ENCODE assay signal across 22 cellular contexts in the genomic region with DNA sequence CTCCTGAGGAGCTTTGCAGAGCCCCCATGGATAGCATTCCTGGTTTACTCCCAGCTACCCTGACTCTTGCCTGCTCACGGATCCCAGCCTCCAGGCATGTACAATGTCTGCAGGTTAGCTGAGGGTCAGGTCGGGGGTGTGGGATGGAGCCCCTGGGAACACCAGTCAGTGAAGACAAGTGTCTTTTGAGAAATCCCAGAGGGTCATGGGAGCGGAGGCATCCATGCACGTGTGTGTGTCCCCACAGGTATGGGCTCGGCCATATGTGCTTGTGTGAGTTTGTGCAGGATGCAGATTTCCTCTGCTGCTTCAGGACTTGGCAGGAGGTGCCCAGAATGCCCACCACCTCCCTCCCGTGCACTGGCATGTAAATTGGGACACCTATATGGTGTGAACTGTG. TPM values are rescaled to one million over a fixed set of nuclear protein-coding genes. Genes with fewer than 3 reads are reported as not detected.
DNase-seq lines count a peak whose midpoint lies in the region; ATAC-seq, FAIRE-seq and TF ChIP-seq lines count a peak whose summit lies in the region.
"Had no signal": no experiment of that assay in that cellular context is flagged by ENCODE, and none has a peak within 500 bp of the region (broad histone marks: within the 10 kb centered on the region; RNA-seq: fewer than 3 reads in every experiment).

No MANE protein-coding gene starts in this region.

- H2AFZ ChIP-seq in H1 (ENCODE audit: low read length) (no peak overlapping the region), neuronal stem cell (ENCODE audit: low read length) (no peak overlapping the region)

- H4K8ac ChIP-seq in H1 (ENCODE audit: extremely low read depth, insufficient read depth, low read length) (no peak overlapping the region), neuronal stem cell (ENCODE audit: low read depth, low read length) (no peak overlapping the region)

- no peak for TF ChIP-seq EP300 in H1 (IDR thresholded peaks at IDR 0.05; ENCODE audit: borderline replicate concordance in 1 of 2, low read depth in 2 of 2, low read length in 2 of 2)

- no peak overlapping the region for H3K56ac ChIP-seq in H1 (replicated peaks; ENCODE audit: insufficient read length, low read depth, low read length)

- no peak overlapping the region for H2BK20ac ChIP-seq in H1 (ENCODE audit: low read length)

- TF ChIP-seq POLR2A in H1 (IDR thresholded peaks at IDR 0.05; ENCODE audit: control extremely low read depth in 1 of 2, low read depth in 2 of 2, low read length in 2 of 2): no peak

- no peaks in the 10 kb centered on the region for H3K9me3 Mint-ChIP-seq in activated CD8-positive, alpha-beta T cell treated with anti-CD3 and anti-CD28 coated beads, Interleukin-2, amount 10 ng/mL, durations not matched to agents 7 days and 5 days (ENCODE audit: insufficient read depth)
- no peaks in the 10 kb centered on the region for H3K9me3 Mint-ChIP-seq in HFFc6
- no peaks in the 10 kb centered on the region for H3K9me3 Mint-ChIP-seq in CD8-positive, alpha-beta T cell

- no peaks in the 10 kb centered on the region for H3K23me2 ChIP-seq in H1 (ENCODE audit: low read depth, low read length)

- H3K23ac ChIP-seq in H1 (ENCODE audit: insufficient read length) (no peak overlapping the region), neuronal stem cell (ENCODE audit: low read depth, low read length, poor library complexity) (no peak overlapping the region)

- ATAC-seq in activated CD8-positive, alpha-beta T cell treated with anti-CD3 and anti-CD28 coated beads, Interleukin-2, amount 10 ng/mL, durations not matched to agents 7 days and 5 days: no peak
- ATAC-seq in CD8-positive, alpha-beta T cell: no peak
- ATAC-seq: HCT116 had no signal

- H3K27ac ChIP-seq in H1 (ENCODE audit: low read depth, low read length) (no peak overlapping the region), neuronal stem cell (replicated peaks; ENCODE audit: low read length) (no peak overlapping the region)
- no peak overlapping the region for H3K27ac ChIP-seq in CD8-positive, alpha-beta T cell (ENCODE audit: low read depth, low read length)

- H3K9me3 ChIP-seq in H1 (ENCODE audit: insufficient read depth in 2 of 2, low read depth in 1 of 2, low read length in 1 of 2): no peaks in the 10 kb centered on the region
- H3K9me3 ChIP-seq in neuronal stem cell (replicated peaks in 1 of 2; ENCODE audit: control insufficient read depth in 2 of 2, insufficient read depth in 1 of 2, low read depth in 1 of 2, low read length in 2 of 2): no peaks in the 10 kb centered on the region
- H3K9me3 ChIP-seq in CD8-positive, alpha-beta T cell (ENCODE audit: low read length): no peaks in the 10 kb centered on the region

- CTCF ChIA-PET in H1 (lab: Charles Lee; ENCODE audit: partially characterized antibody): interaction anchor here (1.0 to 1.9 kb wide), 2 partner anchors 16 kb away, joined by 3 to 6 read pairs; no protein-coding TSS in a partner anchor
- CTCF ChIA-PET in activated CD8-positive, alpha-beta T cell treated with anti-CD3 and anti-CD28 coated beads, Interleukin-2, amount 10 ng/mL, durations not matched to agents 7 days and 5 days (lab: Charles Lee): no interaction called here
- CTCF ChIA-PET in CD8-positive, alpha-beta T cell (lab: Charles Lee): interaction anchor here (1.0 kb wide), 1 partner anchor 9 kb away, joined by 3 read pairs; no protein-coding TSS in a partner anchor

- no peaks in the 10 kb centered on the region for H3K36me3 Mint-ChIP-seq in activated CD8-positive, alpha-beta T cell treated with anti-CD3 and anti-CD28 coated beads, Interleukin-2, amount 10 ng/mL, durations not matched to agents 7 days and 5 days (ENCODE audit: low read depth)
- H3K36me3 Mint-ChIP-seq in HFFc6 (ENCODE audit: low read depth): no peaks in the 10 kb centered on the region
- H3K36me3 Mint-ChIP-seq in CD8-positive, alpha-beta T cell: no peaks in the 10 kb centered on the region
- H3K36me3 Mint-ChIP-seq: CD4-positive, CD25-positive, alpha-beta regulatory T cell; CD8-positive, alpha-beta memory T cell had no signal

- WGBS in H1 (ENCODE audit: extremely low coverage in 1 of 2, insufficient coverage in 1 of 2, insufficient read length in 1 of 2, insufficient replicate concordance in 2 of 2, low coverage in 1 of 2, low lambda C conversion rate in 2 of 2, missing lambda C conversion rate in 1 of 2), 2 experiments: 90% methylated on average over 6 of the region's 6 CpGs; no CpG with 5 or more reads in 1 of the 2 experiments
- WGBS in neuronal stem cell (ENCODE audit: extremely low coverage in 2 of 2, insufficient read length in 2 of 2, insufficient replicate concordance in 1 of 2), 2 donors: no CpG with 5 or more reads among the region's 6 CpGs

- H3K4me3 ChIP-seq in H1 (ENCODE audit: extremely low read depth in 1 of 4, insufficient read depth in 2 of 4, low read depth in 3 of 4, low read length in 4 of 4): no peak overlapping the region
- no peak overlapping the region for H3K4me3 ChIP-seq in neuronal stem cell (ENCODE audit: low read length in 2 of 2)
- H3K4me3 ChIP-seq in CD8-positive, alpha-beta T cell (ENCODE audit: low read depth, low read length): no peak overlapping the region

- no peak overlapping the region for H3K14ac ChIP-seq in H1 (ENCODE audit: insufficient read length)
- peak overlapping the region; percentile 26 for H3K14ac ChIP-seq in neuronal stem cell (ENCODE audit: low read length)

- H3K79me1 ChIP-seq in H1 (ENCODE audit: low read depth, low read length) (no peaks in the 10 kb centered on the region), neuronal stem cell (ENCODE audit: low read depth, low read length) (no peaks in the 10 kb centered on the region)

- H2AK5ac ChIP-seq in H1 (ENCODE audit: low read depth, low read length) (no peak overlapping the region), neuronal stem cell (ENCODE audit: low read depth, low read length) (no peak overlapping the region)

- H3K9ac ChIP-seq in H1 (replicated peaks in 1 of 4; ENCODE audit: extremely low read depth in 1 of 4, low read depth in 3 of 4, low read length in 3 of 4): no peak overlapping the region
- H3K9ac ChIP-seq in neuronal stem cell (ENCODE audit: low read depth, low read length, poor library complexity): peak overlapping the region; percentile 5

- no peaks in the 10 kb centered on the region for H4K20me1 ChIP-seq in H1 (replicated peaks in 1 of 2; ENCODE audit: control insufficient read depth in 1 of 2, insufficient read depth in 2 of 2, low read length in 2 of 2)

- TF ChIP-seq RAD21 in H1 (IDR thresholded peaks at IDR 0.05 in 1 of 2, conservative IDR thresholded peaks at IDR 0.05 in 1 of 2; ENCODE audit: low read depth in 2 of 2, low read length in 2 of 2): no peak

- H3K79me2 ChIP-seq in H1 (ENCODE audit: control insufficient read depth in 1 of 2, insufficient read depth in 2 of 2, low read length in 2 of 2): no peaks in the 10 kb centered on the region

- POLR2A ChIA-PET in H1 (lab: Charles Lee; ENCODE audit: partially characterized antibody): no interaction called here
- POLR2A ChIA-PET in activated CD8-positive, alpha-beta T cell treated with anti-CD3 and anti-CD28 coated beads, Interleukin-2, amount 10 ng/mL, durations not matched to agents 7 days and 5 days (lab: Charles Lee): no interaction called here
- POLR2A ChIA-PET in CD8-positive, alpha-beta T cell (lab: Charles Lee): no interaction called here

- H3K4me3 Mint-ChIP-seq in activated CD8-positive, alpha-beta T cell treated with anti-CD3 and anti-CD28 coated beads, Interleukin-2, amount 10 ng/mL, durations not matched to agents 7 days and 5 days: no peak overlapping the region
- H3K4me3 Mint-ChIP-seq in HFFc6: no peak overlapping the region
- H3K4me3 Mint-ChIP-seq in CD8-positive, alpha-beta T cell: no peak overlapping the region
- H3K4me3 Mint-ChIP-seq: CD4-positive, CD25-positive, alpha-beta regulatory T cell; CD8-positive, alpha-beta memory T cell had no signal

- no peak overlapping the region for H3K27ac Mint-ChIP-seq in activated CD8-positive, alpha-beta T cell treated with anti-CD3 and anti-CD28 coated beads, Interleukin-2, amount 10 ng/mL, durations not matched to agents 7 days and 5 days
- H3K27ac Mint-ChIP-seq in HFFc6: no peak overlapping the region
- no peak overlapping the region for H3K27ac Mint-ChIP-seq in CD8-positive, alpha-beta T cell
- H3K27ac Mint-ChIP-seq: CD4-positive, CD25-positive, alpha-beta regulatory T cell; CD8-positive, alpha-beta memory T cell had no signal

- intact Hi-C loops in CD8-positive, alpha-beta T cell (cut with DNase I, micrococcal nuclease): no loop called here

- FAIRE-seq in H1 (lab: Jason Lieb, UNC): no peak
- FAIRE-seq: GM12891, GM18507 had no signal

- H3K4me1 ChIP-seq in H1 (replicated peaks in 1 of 4; ENCODE audit: control insufficient read depth in 3 of 4, insufficient read depth in 4 of 4, low read length in 3 of 4) (no peaks in the 10 kb centered on the region), neuronal stem cell (ENCODE audit: control insufficient read depth in 2 of 2, insufficient read depth in 1 of 2, low read depth in 1 of 2, low read length in 2 of 2) (no peaks in the 10 kb centered on the region)
- no peaks in the 10 kb centered on the region for H3K4me1 ChIP-seq in CD8-positive, alpha-beta T cell (ENCODE audit: insufficient read depth, low read length)

- no peak overlapping the region for H4K91ac ChIP-seq in H1 (replicated peaks; ENCODE audit: insufficient read length, low read length)
- H4K91ac ChIP-seq in neuronal stem cell (ENCODE audit: low read depth, low read length, poor library complexity): no peak overlapping the region

- no peak overlapping the region for H2BK5ac ChIP-seq in H1 (ENCODE audit: low read depth, low read length)
- no peak overlapping the region for H2BK5ac ChIP-seq in neuronal stem cell (ENCODE audit: low read length)

- no peak overlapping the region for H3K4me2 ChIP-seq in H1 (ENCODE audit: insufficient read depth in 1 of 2, low read depth in 2 of 2, low read length in 2 of 2)
- no peak overlapping the region for H3K4me2 ChIP-seq in neuronal stem cell (ENCODE audit: insufficient read depth, low read length, poor library complexity, severe bottlenecking)

- H3K36me3 ChIP-seq in H1 (ENCODE audit: control insufficient read depth in 2 of 4, insufficient read depth in 4 of 4, low read length in 3 of 4): no peaks in the 10 kb centered on the region
- H3K36me3 ChIP-seq in neuronal stem cell (replicated peaks in 1 of 2; ENCODE audit: control insufficient read depth in 2 of 2, insufficient read depth in 2 of 2, low read length in 2 of 2): no peaks in the 10 kb centered on the region
- no peaks in the 10 kb centered on the region for H3K36me3 ChIP-seq in CD8-positive, alpha-beta T cell (ENCODE audit: insufficient read depth, low read length)

- no peak for DNase-seq in H1 (ENCODE audit: low read depth in 1 of 2, low spot score in 2 of 2)
- no peak for DNase-seq in neuronal stem cell (ENCODE audit: low spot score)
- peak; percentile 3 for DNase-seq in retina
- no peak for DNase-seq in activated CD8-positive, alpha-beta T cell treated with anti-CD3 and anti-CD28 coated beads, Interleukin-2, amount 10 ng/mL, durations not matched to agents 7 days and 5 days
- DNase-seq in HFFc6: no peak
- no peak for DNase-seq in CD8-positive, alpha-beta T cell
- DNase-seq: C1 segment of cervical spinal cord; Calu3; CD4-positive, CD25-positive, alpha-beta regulatory T cell; DMS53; DMS79 treated with DMSO at 0.1 percent for 48 hours; GF-D8; GOT3; H7 had no signal

- H3K27me3 ChIP-seq in H1 (replicated peaks in 1 of 4; ENCODE audit: control insufficient read depth in 3 of 4, extremely low read depth in 1 of 4, insufficient read depth in 3 of 4, low read length in 3 of 4): no peaks in the 10 kb centered on the region
- peaks cover 0 to 64% (median 0%) of the 10 kb centered on the region in 3 experiments for H3K27me3 ChIP-seq in neuronal stem cell (ENCODE audit: control insufficient read depth in 3 of 3, insufficient read depth in 3 of 3, low read depth in 1 of 3, low read length in 3 of 3)
- H3K27me3 ChIP-seq in CD8-positive, alpha-beta T cell (ENCODE audit: insufficient read depth, low read length): no peaks in the 10 kb centered on the region

- H3K4ac ChIP-seq in H1 (replicated peaks; ENCODE audit: insufficient read length, low read depth, low read length) (no peak overlapping the region), neuronal stem cell (ENCODE audit: low read length) (no peak overlapping the region)

- H2BK120ac ChIP-seq in H1 (replicated peaks; ENCODE audit: low read depth, low read length): no peak overlapping the region
- no peak overlapping the region for H2BK120ac ChIP-seq in neuronal stem cell (ENCODE audit: low read depth, low read length)

- H3K4me1 Mint-ChIP-seq in activated CD8-positive, alpha-beta T cell treated with anti-CD3 and anti-CD28 coated beads, Interleukin-2, amount 10 ng/mL, durations not matched to agents 7 days and 5 days (ENCODE audit: low read depth): no peaks in the 10 kb centered on the region
- H3K4me1 Mint-ChIP-seq in HFFc6 (ENCODE audit: low read depth): no peaks in the 10 kb centered on the region
- no peaks in the 10 kb centered on the region for H3K4me1 Mint-ChIP-seq in CD8-positive, alpha-beta T cell (ENCODE audit: low read depth)
- H3K4me1 Mint-ChIP-seq: CD4-positive, CD25-positive, alpha-beta regulatory T cell; CD8-positive, alpha-beta memory T cell had no signal

- H2BK12ac ChIP-seq in H1 (ENCODE audit: low read depth, low read length) (0 out of 2 replicates have a peak overlapping the region, but pooled peaks have one; percentile 63), neuronal stem cell (ENCODE audit: low read length) (no peak overlapping the region)

- H3K18ac ChIP-seq in H1 (ENCODE audit: extremely low read depth, low read length) (no peak overlapping the region), neuronal stem cell (ENCODE audit: low read length) (no peak overlapping the region)

- H2BK15ac ChIP-seq in H1 (ENCODE audit: low read length) (no peak overlapping the region), neuronal stem cell (ENCODE audit: low read length) (no peak overlapping the region)

- no peak overlapping the region for H4K5ac ChIP-seq in H1 (ENCODE audit: insufficient read length, low read depth, low read length)

- peaks cover 2% of the 10 kb centered on the region for H3K27me3 Mint-ChIP-seq in activated CD8-positive, alpha-beta T cell treated with anti-CD3 and anti-CD28 coated beads, Interleukin-2, amount 10 ng/mL, durations not matched to agents 7 days and 5 days (ENCODE audit: low read depth)
- peaks cover 57% of the 10 kb centered on the region for H3K27me3 Mint-ChIP-seq in HFFc6 (ENCODE audit: insufficient read depth)
- H3K27me3 Mint-ChIP-seq in CD8-positive, alpha-beta T cell (ENCODE audit: low read depth): peaks cover 30% of the 10 kb centered on the region

- TF ChIP-seq CTCF in H1 (IDR thresholded peaks at IDR 0.05; ENCODE audit: control extremely low read depth in 1 of 3, insufficient read depth in 1 of 3, low read depth in 1 of 3, low read length in 3 of 3) (no peak), HFFc6 (IDR thresholded peaks at IDR 0.05) (no peak)
- no peak for TF ChIP-seq CTCF in CD8-positive, alpha-beta T cell (IDR thresholded peaks at IDR 0.05)

RNA-seq across cellular contexts. Expression of a gene that starts 28.3 kb away (rescaled TPM):
- not detected in 2 replicates for total RNA-seq in H1 (2021; fragmentation: NEBNext Ultra II Directional; extraction: Animal tissue kit (Norgen Biotek cat#: 25700))
- polyA plus RNA-seq in H1 (2011; rRNA removed): 0.03 TPM in 1 of 2 replicates, not detected in the other
- polyA plus RNA-seq in H1 (2011; cell fraction: cytosol; rRNA removed): not detected
- not detected for polyA plus RNA-seq in H1 (2011; cell fraction: nucleus; rRNA removed)
- polyA plus RNA-seq in H1 (2012, experiment 1 of 2): 0.04 TPM in 1 of 4 replicates, not detected in the others
- not detected for polyA plus RNA-seq in H1 (2012, experiment 2 of 2)
- not detected for polyA plus RNA-seq in H1 (2013, experiment 1 of 2)
- polyA plus RNA-seq in H1 (2013, experiment 2 of 2): not detected
- polyA minus RNA-seq in H1 (2011; rRNA and poly(A)+ RNA removed): not detected in 2 replicates
- polyA minus RNA-seq in H1 (2011; cell fraction: cytosol; rRNA and poly(A)+ RNA removed): not detected
- polyA minus RNA-seq in H1 (2011; cell fraction: nucleus; rRNA and poly(A)+ RNA removed): not detected
- polyA plus RNA-seq in neuronal stem cell (2013, experiment 1 of 2): not detected
- polyA plus RNA-seq in neuronal stem cell (2013, experiment 2 of 2): not detected
- not detected for total RNA-seq in activated CD8-positive, alpha-beta T cell treated with anti-CD3 and anti-CD28 coated beads, Interleukin-2, amount 10 ng/mL, durations not matched to agents 7 days and 5 days
- not detected for total RNA-seq in HFFc6 (2021; fragmentation: NEBNext Ultra II Directional; extraction: Animal tissue kit (Norgen Biotek cat#: 25700))
- total RNA-seq in CD8-positive, alpha-beta T cell: not detected
- total RNA-seq: A172; A673; CD4-positive, CD25-positive, alpha-beta regulatory T cell; CD8-positive, alpha-beta memory T cell; G401; H7 had no signal
- polyA plus RNA-seq: BJ; CD4-positive, CD25-positive, alpha-beta regulatory T cell; CD8-positive, alpha-beta memory T cell had no signal
